ENCODE assay signal across 1 cellular context in genomic region chr2:102355526-102356380, GRCh38.
TF ChIP-seq lines count a peak whose summit lies in the region.

Gene IL18R1, plus strand, starts transcription at chr2:102355796. Its CDS starts 6,865 bp downstream, at chr2:102362661.

TF ChIP-seq in HepG2, 621 proteins besides CTCF, POLR2A, EP300 and RAD21 (continued from another document and continues in another):
- TF ChIP-seq FUBP1 (CRISPR knock-in tag; IDR thresholded peaks at IDR 0.05; ENCODE audit: borderline replicate concordance) (no peak), ZBTB8A (CRISPR knock-in tag; IDR thresholded peaks at IDR 0.05; ENCODE audit: borderline replicate concordance, low read depth) (no peak), ZMYM3 (CRISPR knock-in tag; IDR thresholded peaks at IDR 0.05) (no peak), GLI4 (CRISPR knock-in tag; IDR thresholded peaks at IDR 0.05; ENCODE audit: borderline replicate concordance) (no peak; the same call in 1 of the 2 replicates), MYPOP (CRISPR knock-in tag; IDR thresholded peaks at IDR 0.05) (peak; percentile 85), U2AF1 (optimal IDR thresholded peaks at IDR 0.05; ENCODE audit: low read depth, low read length) (no peak), ZNF607 (CRISPR knock-in tag; IDR thresholded peaks at IDR 0.05; ENCODE audit: borderline replicate concordance) (peak; percentile 66), FOSL2 (CRISPR knock-in tag; IDR thresholded peaks at IDR 0.05) (peak; percentile 33), NFE2L1 (CRISPR knock-in tag; IDR thresholded peaks at IDR 0.05; ENCODE audit: borderline replicate concordance) (no peak), ZBTB7B (CRISPR knock-in tag; IDR thresholded peaks at IDR 0.05) (peak; percentile 88), IRX3 (CRISPR knock-in tag; IDR thresholded peaks at IDR 0.05; ENCODE audit: borderline replicate concordance, low read depth) (0 out of 2 replicates have a peak, but pooled peaks have one; percentile 47), ZNF281 (CRISPR knock-in tag; IDR thresholded peaks at IDR 0.05; ENCODE audit: borderline replicate concordance) (peak; percentile 36; the same call in 1 of the 2 replicates), GATAD1 (CRISPR knock-in tag; IDR thresholded peaks at IDR 0.05) (peak; percentile 47; the same call in 1 of the 2 replicates), ZNF576 (CRISPR knock-in tag; IDR thresholded peaks at IDR 0.05) (no peak), ZFP36L2 (CRISPR knock-in tag; IDR thresholded peaks at IDR 0.05) (0 out of 2 replicates have a peak, but pooled peaks have one; percentile 44), ETV5 (CRISPR knock-in tag; IDR thresholded peaks at IDR 0.05; ENCODE audit: borderline replicate concordance) (peak; percentile 58; the same call in 1 of the 2 replicates), KLF11 (CRISPR knock-in tag; IDR thresholded peaks at IDR 0.05) (0 out of 2 replicates have a peak, but pooled peaks have one; percentile 35), SP4 (CRISPR knock-in tag; IDR thresholded peaks at IDR 0.05) (peak; percentile 54; the same call in 1 of the 2 replicates), ZNF160 (CRISPR knock-in tag; IDR thresholded peaks at IDR 0.05) (no peak), NFAT5 (CRISPR knock-in tag; IDR thresholded peaks at IDR 0.05) (peak; percentile 44; the same call in 1 of the 2 replicates), ZNF329 (CRISPR knock-in tag; IDR thresholded peaks at IDR 0.05; ENCODE audit: low read depth) (no peak), ZNF670 (CRISPR knock-in tag; IDR thresholded peaks at IDR 0.05; ENCODE audit: borderline replicate concordance) (0 out of 2 replicates have a peak, but pooled peaks have one; percentile 49), SOX13 (IDR thresholded peaks at IDR 0.05) (no peak), SOX13 (CRISPR knock-in tag; conservative IDR thresholded peaks at IDR 0.05 in 1 of 2, IDR thresholded peaks at IDR 0.05 in 1 of 2) (no peak; a peak in 1 of 4 replicates), ISX (CRISPR knock-in tag; conservative IDR thresholded peaks at IDR 0.05) (0 out of 2 replicates have a peak, but pooled peaks have one; percentile 69), HNRNPL (IDR thresholded peaks at IDR 0.05; ENCODE audit: low read depth, low read length) (peak; percentile 90), ATF7 (IDR thresholded peaks at IDR 0.05) (no peak), ATF7 (CRISPR knock-in tag; IDR thresholded peaks at IDR 0.05) (no peak), TAF1 (CRISPR knock-in tag; IDR thresholded peaks at IDR 0.05) (no peak), USF2 (IDR thresholded peaks at IDR 0.05; ENCODE audit: low read depth, low read length) (no peak), USF2 (CRISPR knock-in tag; IDR thresholded peaks at IDR 0.05; ENCODE audit: borderline replicate concordance) (no peak), ZNF800 (CRISPR knock-in tag; IDR thresholded peaks at IDR 0.05) (peak; percentile 94), NR2F6 (IDR thresholded peaks at IDR 0.05) (no peak), NR2F6 (CRISPR knock-in tag; IDR thresholded peaks at IDR 0.05) (0 out of 2 replicates have a peak, but pooled peaks have one; percentile 34), TERF1 (CRISPR knock-in tag; IDR thresholded peaks at IDR 0.05) (no peak), MYC (CRISPR knock-in tag; IDR thresholded peaks at IDR 0.05; ENCODE audit: borderline replicate concordance) (peak; percentile 56), ZBTB20 (CRISPR knock-in tag; IDR thresholded peaks at IDR 0.05; ENCODE audit: borderline replicate concordance, low read depth) (peak; percentile 30; the same call in 1 of the 2 replicates), RNF219 (CRISPR knock-in tag; IDR thresholded peaks at IDR 0.05) (no peak), ZNF878 (CRISPR knock-in tag; IDR thresholded peaks at IDR 0.05) (peak; percentile 32; the same call in 1 of the 2 replicates)
